22 cellular contexts compared by ENCODE assay signal in genomic region chr10:3278771-3279170, GRCh38.
"Had no signal": no experiment of that assay in that cellular context is flagged by ENCODE, and none has a peak within 500 bp of the region (broad histone marks: within the 10 kb centered on the region; RNA-seq: fewer than 3 reads in every experiment).

No MANE protein-coding gene starts in this region.

- H3K4me2 ChIP-seq: KMS-11 had no signal

- H3K4me3 ChIP-seq: K562, SJCRH30 had no signal

- H3K27me3 ChIP-seq: SJCRH30 had no signal

- H3K9me3 ChIP-seq: SJCRH30 had no signal

- DNase-seq: Kasumi-1, MV-4-11, NCI-H1048, NCI-H1105, NCI-H1436 treated with DMSO at 0.1 percent for 48 hours, NCI-H187, NCI-H2029, NCI-H2081 treated with DMSO at 0.1 percent for 48 hours, NCI-H2171 treated with DMSO at 0.1 percent for 48 hours, NCI-H345, NCI-H446 treated with DMSO at 0.1 percent for 48 hours, NCI-H510A treated with DMSO at 0.1 percent for 48 hours, NCI-H526, NCI-H82, SHP77 treated with DMSO at 0.1 percent for 48 hours, SJCRH30, T-helper 1 cell had no signal

- H3K4me1 ChIP-seq: SJCRH30 had no signal

- H3K27ac ChIP-seq: HL-60, KMS-11, RWPE1, SJCRH30 had no signal

- ATAC-seq: K562, SK-N-SH treated with all-trans-retinoic acid at 6 μM for 48 hours had no signal

- H3K9ac ChIP-seq: KMS-11 had no signal

- H3K36me3 ChIP-seq: SJCRH30 had no signal
